In genomic region chr10:80132299-80133139, GRCh38 we compare ENCODE assay signal across 8 cellular contexts. TPM values are rescaled to one million over a fixed set of nuclear protein-coding genes. Genes with fewer than 3 reads are reported as not detected.
DNase-seq lines count a peak whose midpoint lies in the region; ATAC-seq and TF ChIP-seq lines count a peak whose summit lies in the region.

Gene PLAC9, plus strand, starts transcription at chr10:80132730. Its CDS starts 33 bp downstream, at chr10:80132763.

- peak within 1 kb of the TSS; percentile 56 for H2AFZ ChIP-seq in trophoblast cell (ENCODE audit: insufficient read depth, low read length, poor library complexity)

- peaks cover 4 to 9% of the 10 kb centered on the region in 2 experiments for H3K4me1 ChIP-seq in trophoblast cell (ENCODE audit: control insufficient read depth in 1 of 2, insufficient read depth in 2 of 2, low read length in 2 of 2)

- no peaks in the 10 kb centered on the region for H3K36me3 Mint-ChIP-seq in Calu3 (ENCODE audit: insufficient read depth, unreplicated experiment)

- 2 to 4% (median 3%) methylated on average over 56 to 57 of the region's 58 CpGs for WGBS in adipose tissue, 3 donors
- no CpG with 5 or more reads among the region's 58 CpGs for WGBS in trophoblast cell (ENCODE audit: extremely low coverage, insufficient coverage, insufficient read length)

- peak within 1 kb of the TSS; percentile 50 for H3K4me3 Mint-ChIP-seq in Calu3 (ENCODE audit: low read depth, unreplicated experiment)

- no peak for TF ChIP-seq CTCF in Calu3 (IDR thresholded peaks at IDR 0.05; ENCODE audit: unreplicated experiment)

- H3K79me1 ChIP-seq in trophoblast cell (ENCODE audit: low read length), result peaks cover 7% of the 10 kb centered on the region

- H3K23ac ChIP-seq in trophoblast cell (ENCODE audit: low read length), result no peak within 1 kb of the TSS

- H3K79me2 ChIP-seq in trophoblast cell (ENCODE audit: control insufficient read depth, insufficient read depth, low read length, poor library complexity), result peaks cover 4% of the 10 kb centered on the region

- peaks cover 39% of the 10 kb centered on the region for H3K27me3 Mint-ChIP-seq in Calu3 (ENCODE audit: unreplicated experiment)

- H4K12ac ChIP-seq in trophoblast cell (ENCODE audit: low read depth, low read length), result peak within 1 kb of the TSS; percentile 81

- peak within 1 kb of the TSS; percentile 64 for H3K4ac ChIP-seq in trophoblast cell (ENCODE audit: low read depth, low read length)

- H3K27ac ChIP-seq in adipose tissue (ENCODE audit: low read depth, low read length) (peak within 1 kb of the TSS; percentile 11), trophoblast cell (ENCODE audit: low read depth, low read length) (peak within 1 kb of the TSS; percentile 37)

- no peaks in the 10 kb centered on the region for H3K36me3 ChIP-seq in trophoblast cell (ENCODE audit: control insufficient read depth in 1 of 2, insufficient read depth in 2 of 2, low read length in 2 of 2)

- intact Hi-C loops in Calu3 (cut with micrococcal nuclease; ENCODE audit: unreplicated experiment) (no loop called here), left ventricle myocardium superior (cut with micrococcal nuclease) (no loop called here)

- H3K9me3 ChIP-seq in trophoblast cell (ENCODE audit: insufficient read depth, low read depth, low read length), result no peaks in the 10 kb centered on the region

- H3K4me3 ChIP-seq in trophoblast cell (ENCODE audit: low read depth, low read length), result peak within 1 kb of the TSS; percentile 64

- BruUV-seq in Calu3 (replicated peaks; lab: Mats Ljungman, UMichigan), result no TSS peak

- H3K4me1 Mint-ChIP-seq in Calu3 (ENCODE audit: low read depth, unreplicated experiment), result peaks cover 9% of the 10 kb centered on the region

- no peak within 1 kb of the TSS for H3K27ac Mint-ChIP-seq in Calu3 (ENCODE audit: unreplicated experiment)

- H3K4me2 ChIP-seq in trophoblast cell (ENCODE audit: low read length), result peak within 1 kb of the TSS; percentile 70

- peak within 1 kb of the TSS; percentile 91 for H4K91ac ChIP-seq in trophoblast cell (ENCODE audit: low read depth, low read length)

- H2BK12ac ChIP-seq in trophoblast cell (ENCODE audit: low read length), result peak within 1 kb of the TSS; percentile 98

- H2BK5ac ChIP-seq in trophoblast cell (ENCODE audit: low read depth, low read length, poor library complexity), result peak within 1 kb of the TSS; percentile 72

- DNase-seq in Calu3, result peak; percentile 36
- peak; percentile 80 for DNase-seq in left ventricle myocardium superior
- DNase-seq in trophoblast cell, result peak in 1 of 2 donors; percentile 63
- no peak for DNase-seq in activated gamma-delta T cell (lab: John Stamatoyannopoulos, UW)
- DNase-seq in D341Med (ENCODE audit: low spot score), result no peak

- no peak within 1 kb of the TSS for H2AK5ac ChIP-seq in trophoblast cell (ENCODE audit: low read length)

- H3K9me3 Mint-ChIP-seq in Calu3 (ENCODE audit: low read depth, unreplicated experiment), result no peaks in the 10 kb centered on the region

- peak within 1 kb of the TSS; percentile 74 for H3K14ac ChIP-seq in trophoblast cell (ENCODE audit: low read length)

- H2BK120ac ChIP-seq in trophoblast cell (ENCODE audit: insufficient read depth, low read length, poor library complexity), result peak within 1 kb of the TSS; percentile 59

- no peaks in the 10 kb centered on the region for H3K27me3 ChIP-seq in trophoblast cell (ENCODE audit: insufficient read depth, low read length)

- CTCF ChIA-PET in Calu3 (lab: Charles Lee), result interaction anchor here (0.6 kb wide), 1 partner anchor 58 kb away, joined by 4 read pairs; no protein-coding TSS in a partner anchor

- H4K8ac ChIP-seq in trophoblast cell (ENCODE audit: low read depth, low read length), result peak within 1 kb of the TSS; percentile 86

- H3K9ac ChIP-seq in trophoblast cell (ENCODE audit: low read length), result peak within 1 kb of the TSS; percentile 20

- peak within 1 kb of the TSS; percentile 82 for H3K18ac ChIP-seq in trophoblast cell (ENCODE audit: low read length)

- ATAC-seq in left ventricle myocardium superior, result peak; percentile 56
- ATAC-seq in GM18868 (IDR thresholded peaks at IDR 0.05; ENCODE audit: unreplicated experiment), result no peak
- ATAC-seq in HG02588 (IDR thresholded peaks at IDR 0.05; ENCODE audit: unreplicated experiment), result no peak

RNA-seq across cellular contexts. Expression of gene PLAC9, which starts in this region (rescaled TPM):
- total RNA-seq in Calu3 (2022) (not detected in 2 replicates), left ventricle myocardium superior (23.2 TPM)
- 100 to 1,000 TPM in 1 of 3 donors, 10 to 100 TPM in 1, 1 to 10 TPM in 1; 4.7 to 101 (median 38.5) TPM for polyA plus RNA-seq in adipose tissue
- polyA plus RNA-seq in trophoblast cell (2013), result 12.4 and 12.5 TPM in 2 replicates

Comparison
In these comparisons a context has a peak if more than half of its experiments do, and no peak if none do; other contexts are left out.
1. RNA of gene PLAC9 (total RNA-seq): 23.2 TPM in left ventricle myocardium superior (single experiment); not detected in Calu3; every median in the first group is over 10 times any median in the second.
2. Peak in DNase-seq in Calu3; RNA of the gene not detected or under 1 TPM.